In the genomic region with DNA sequence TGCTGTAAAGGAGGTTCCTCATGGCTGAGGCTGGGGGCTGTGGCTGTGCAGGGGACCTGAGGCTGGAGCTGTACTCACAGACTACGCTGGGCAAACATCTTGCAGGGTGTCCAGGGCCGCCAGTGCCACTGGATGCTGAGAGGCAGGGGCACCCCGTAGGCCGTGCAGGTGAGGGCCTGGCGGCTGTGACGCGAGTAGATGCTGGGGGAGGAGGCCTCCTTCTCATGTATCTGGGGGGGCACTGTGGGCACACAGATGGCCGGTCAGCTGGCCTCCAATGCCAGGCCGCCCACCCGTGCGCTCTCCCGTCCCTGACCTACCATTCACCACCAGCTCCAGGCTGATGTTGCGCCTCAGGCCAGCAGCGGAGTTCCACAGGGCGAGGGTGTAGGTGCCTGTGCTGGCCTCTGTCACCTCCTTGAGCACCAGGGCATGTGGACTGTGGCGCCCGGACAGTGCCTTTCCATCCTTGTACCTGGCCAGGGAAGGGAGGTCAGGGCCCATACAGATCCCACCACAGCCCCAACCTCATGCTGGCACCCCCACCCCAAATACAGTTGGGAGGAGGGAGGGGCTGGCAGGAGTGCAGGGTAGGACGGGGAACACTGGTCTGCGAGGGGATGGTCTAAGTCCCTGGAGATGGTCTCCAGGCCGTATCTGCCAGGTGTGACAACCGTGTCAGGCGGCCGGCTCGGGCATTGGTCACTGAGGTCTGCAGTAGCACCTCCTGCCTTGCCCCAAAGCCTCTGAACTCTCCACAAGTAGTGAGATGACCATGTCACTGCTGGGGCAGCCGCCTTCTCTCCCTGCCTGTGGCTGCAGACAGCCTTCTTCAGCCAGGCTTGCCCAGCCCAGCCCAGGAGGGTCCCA, we compare ENCODE assay signal across 35 cellular contexts. TPM values are rescaled to one million over a fixed set of nuclear protein-coding genes. Genes with fewer than 3 reads are reported as not detected.
"Had no signal": no experiment of that assay in that cellular context is flagged by ENCODE, and none has a peak within 500 bp of the region (broad histone marks: within the 10 kb centered on the region; RNA-seq: fewer than 3 reads in every experiment).

No MANE protein-coding gene starts in this region.

- H3K4me3 ChIP-seq: esophagus squamous epithelium, gastroesophageal sphincter had no signal

- DNase-seq: activated B cell treated with CpG ODN at 0.5 μM for 24 hours; activated CD4-positive, alpha-beta T cell treated with anti-CD3 and anti-CD28 coated beads for 48 hours; activated CD4-positive, alpha-beta T cell treated with anti-CD3 and anti-CD28 coated beads, Interleukin-2, amount 50 U/mL, for 1 hour; activated CD4-positive, alpha-beta T cell treated with anti-CD3 and anti-CD28 coated beads, Interleukin-2, amount 50 U/mL, for 48 hours; activated CD8-positive, alpha-beta memory T cell treated with anti-CD3 and anti-CD28 coated beads for 24 hours; activated CD8-positive, alpha-beta T cell treated with anti-CD3 and anti-CD28 coated beads for 36 hours; activated effector memory CD4-positive, alpha-beta T cell treated with Interleukin-2 at 50 U/mL for 16 hours; activated gamma-delta T cell treated with Interleukin-2 at 50 U/mL for 16 hours; activated naive CD4-positive, alpha-beta T cell treated with anti-CD3 and anti-CD28 coated beads, Interleukin-2, amount 50 U/mL, for 16 hours; activated naive CD4-positive, alpha-beta T cell treated with Interleukin-2 at 50 U/mL for 16 hours; activated T-cell treated with anti-CD3 and anti-CD28 coated beads, Interleukin-2, amount 50 U/mL, for 4 hours; amniotic stem cell; anterior cingulate cortex; brain microvascular endothelial cell; cortex of kidney; dermis blood vessel endothelial cell; effector CD4-positive, alpha-beta T cell; effector memory CD8-positive, alpha-beta T cell; esophagus squamous epithelium; foreskin melanocyte; T-helper 1 cell; T-helper 17 cell; T1000; WERI-Rb-1 had no signal

- H3K36me3 ChIP-seq: brain microvascular endothelial cell, esophagus squamous epithelium, gastroesophageal sphincter, WERI-Rb-1 had no signal

- H3K27ac ChIP-seq: brain microvascular endothelial cell, epithelial cell of prostate, esophagus squamous epithelium, gastroesophageal sphincter, WERI-Rb-1 had no signal

- H3K4me1 ChIP-seq: gastroesophageal sphincter had no signal

- H3K9me3 ChIP-seq: esophagus squamous epithelium, gastroesophageal sphincter had no signal

- ATAC-seq: activated CD4-positive, CD25-positive, alpha-beta regulatory T cell treated with anti-CD3 and anti-CD28 coated beads, Interleukin-2, amount 50 U/mL, for 24 hours; activated CD8-positive, alpha-beta T cell treated with anti-CD3 and anti-CD28 coated beads for 36 hours; activated T-cell treated with anti-CD3 and anti-CD28 coated beads, Interleukin-2, amount 50 U/mL, for 4 hours; activated T-helper 17 cell treated with anti-CD3 and anti-CD28 coated beads, Interleukin-2, amount 50 U/mL, for 72 hours; effector memory CD8-positive, alpha-beta T cell; gastroesophageal sphincter; T-helper 17 cell had no signal

- H3K27me3 ChIP-seq: brain microvascular endothelial cell had no signal

RNA-seq across cellular contexts. Expression of a gene that starts 23.4 kb away (rescaled TPM):
- total RNA-seq: activated B cell treated with CpG ODN at 0.5 μM for 24 hours had no signal
- polyA plus RNA-seq: fibroblast of lung had no signal

RNA-seq across cellular contexts. Expression of a gene that starts 34.7 kb away (rescaled TPM):
- total RNA-seq: activated B cell treated with CpG ODN at 0.5 μM for 24 hours; activated CD8-positive, alpha-beta T cell treated with anti-CD3 and anti-CD28 coated beads for 36 hours; activated T-helper 17 cell treated with anti-CD3 and anti-CD28 coated beads, Interleukin-2, amount 50 U/mL, for 72 hours; astrocyte; bronchial epithelial cell; cardiac septum; fibroblast of lung; fibroblast of villous mesenchyme; glomerular endothelial cell had no signal
- polyA plus RNA-seq: endothelial cell of umbilical vein, fibroblast of lung had no signal
